Comparison of ENCODE assay signal across 1 cellular context in the genomic region with DNA sequence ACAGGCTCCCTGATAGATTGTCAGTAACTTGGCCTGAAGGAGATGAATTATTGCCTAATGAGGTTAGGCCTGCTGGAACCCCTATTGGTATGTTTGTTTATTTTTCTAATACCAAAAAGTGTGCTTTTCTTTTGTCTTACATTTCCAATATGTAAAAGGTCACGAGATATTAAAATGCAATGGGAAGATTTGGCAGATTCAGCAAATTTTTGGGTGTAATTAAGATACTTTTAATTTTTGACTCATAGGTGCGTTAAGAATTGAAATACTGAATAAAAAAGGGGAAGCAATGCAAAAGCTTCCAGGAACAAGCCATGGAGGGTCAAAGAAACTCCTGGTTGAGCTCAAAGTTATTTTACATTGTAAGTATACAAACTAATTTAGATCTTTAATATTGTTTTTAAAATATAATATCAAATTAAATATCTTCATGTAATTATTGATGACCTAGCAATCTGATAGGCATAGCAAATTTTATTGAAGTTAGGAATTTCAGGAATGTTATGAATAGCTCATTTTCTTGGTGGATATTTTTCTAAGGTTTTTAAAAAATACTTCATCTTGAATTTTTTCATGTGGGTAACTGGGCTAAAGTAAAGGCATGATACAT.
TF ChIP-seq lines count a peak whose summit lies in the region.

No MANE protein-coding gene starts in this region.

TF ChIP-seq in GM23338, 12 proteins besides CTCF, POLR2A, EP300 and RAD21:
- no peak for TF ChIP-seq EZH2phosphoT487 (IDR thresholded peaks at IDR 0.05; ENCODE audit: unreplicated experiment)
- TF ChIP-seq, protein P1, sequence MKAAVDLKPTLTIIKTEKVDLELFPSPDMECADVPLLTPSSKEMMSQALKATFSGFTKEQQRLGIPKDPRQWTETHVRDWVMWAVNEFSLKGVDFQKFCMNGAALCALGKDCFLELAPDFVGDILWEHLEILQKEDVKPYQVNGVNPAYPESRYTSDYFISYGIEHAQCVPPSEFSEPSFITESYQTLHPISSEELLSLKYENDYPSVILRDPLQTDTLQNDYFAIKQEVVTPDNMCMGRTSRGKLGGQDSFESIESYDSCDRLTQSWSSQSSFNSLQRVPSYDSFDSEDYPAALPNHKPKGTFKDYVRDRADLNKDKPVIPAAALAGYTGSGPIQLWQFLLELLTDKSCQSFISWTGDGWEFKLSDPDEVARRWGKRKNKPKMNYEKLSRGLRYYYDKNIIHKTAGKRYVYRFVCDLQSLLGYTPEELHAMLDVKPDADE (IDR thresholded peaks at IDR 0.05): no peak
- no peak for TF ChIP-seq STAT1 (IDR thresholded peaks at IDR 0.05; ENCODE audit: unreplicated experiment)
